Comparison of ENCODE assay signal across 8 cellular contexts in genomic region chr5:180313677-180314076, GRCh38. TPM values are rescaled to one million over a fixed set of nuclear protein-coding genes. Genes with fewer than 3 reads are reported as not detected.
DNase-seq lines count a peak whose midpoint lies in the region; ATAC-seq, FAIRE-seq and TF ChIP-seq lines count a peak whose summit lies in the region.

No MANE protein-coding gene starts in this region.

- H3K9me3 ChIP-seq in small intestine (ENCODE audit: control insufficient read depth, low read depth): no peaks in the 10 kb centered on the region
- no peaks in the 10 kb centered on the region for H3K9me3 ChIP-seq in tibial nerve

- H3K27me3 ChIP-seq in HL-60 (ENCODE audit: insufficient read depth, poor library complexity, severe bottlenecking) (no peaks in the 10 kb centered on the region), small intestine (ENCODE audit: control insufficient read depth in 2 of 2, insufficient read depth in 2 of 2, low read length in 2 of 2) (no peaks in the 10 kb centered on the region), tibial nerve (no peaks in the 10 kb centered on the region)

- 62 to 94% (median 64%) methylated on average over 33 to 40 of the region's 40 CpGs for WGBS in small intestine, 3 donors
- 95 to 97% methylated on average over 40 of the region's 40 CpGs for WGBS in tibial nerve, 2 donors

- H3K4me3 ChIP-seq in HL-60 (replicated peaks; ENCODE audit: insufficient read depth, low read length) (peak overlapping the region; percentile 31), small intestine (ENCODE audit: low read depth in 1 of 2, low read length in 2 of 2) (peak overlapping the region in 1 of 2 donors; percentile 28), tibial nerve (no peak overlapping the region)

- H3K36me3 ChIP-seq in small intestine (ENCODE audit: control insufficient read depth in 2 of 2, insufficient read depth in 2 of 2, low read length in 2 of 2) (no peaks in the 10 kb centered on the region), tibial nerve (peaks cover 0 to 80% (median 0%) of the 10 kb centered on the region in 3 donors)

- TF ChIP-seq POLR2A in tibial nerve (IDR thresholded peaks at IDR 0.05): no peak

- TF ChIP-seq CTCF in HL-60 (IDR thresholded peaks at IDR 0.05; ENCODE audit: insufficient read depth, low read length) (no peak), tibial nerve (IDR thresholded peaks at IDR 0.05) (no peak)

- peak; percentile 68 for DNase-seq in DMS153 (lab: John Stamatoyannopoulos, UW)
- DNase-seq in HL-60 (ENCODE audit: low read depth in 1 of 2, low spot score in 1 of 2): peak; percentile 38 to 75
- peak; percentile 40 for DNase-seq in activated CD4-positive, CD25-positive, alpha-beta regulatory T cell treated with anti-CD3 and anti-CD28 coated beads, Interleukin-2, amount 50 U/mL, for 16 hours (ENCODE audit: low read depth, low spot score)
- peak; percentile 56 for DNase-seq in foreskin melanocyte
- DNase-seq in small intestine: peak; percentile 68
- no peak for DNase-seq in tibial nerve (ENCODE audit: low spot score in 2 of 2)
- no peak for DNase-seq in urothelium cell line (ENCODE audit: low spot score)

- ATAC-seq in HG02759 (IDR thresholded peaks at IDR 0.05; ENCODE audit: unreplicated experiment): no peak

- H3K27ac ChIP-seq in HL-60 (replicated peaks) (no peak overlapping the region), small intestine (ENCODE audit: low read depth in 1 of 2, low read length in 1 of 2) (no peak overlapping the region), tibial nerve (no peak overlapping the region)

- no peak for TF ChIP-seq EP300 in tibial nerve (IDR thresholded peaks at IDR 0.05)

- H3K4me1 ChIP-seq in small intestine (ENCODE audit: control insufficient read depth in 2 of 2, insufficient read depth in 1 of 2, low read depth in 1 of 2, low read length in 1 of 2) (no peaks in the 10 kb centered on the region), tibial nerve (no peaks in the 10 kb centered on the region)

- FAIRE-seq in small intestine (lab: Jason Lieb, UNC) (no peak), urothelium cell line (lab: Jason Lieb, UNC) (no peak)

RNA-seq across cellular contexts. Expression of gene MAPK9, which starts 21.8 kb away (rescaled TPM):
- 10 to 100 TPM; 13.2 to 18.4 (median 13.9) TPM for polyA plus RNA-seq in small intestine
- total RNA-seq in tibial nerve: 10 to 100 TPM; 21.2 to 31.2 (median 27.5) TPM

RNA-seq across cellular contexts. Expression of gene GFPT2, which starts 39.5 kb away (rescaled TPM):
- 1 to 10 TPM in 2 of 3 donors, under 1 TPM in 1; 0.54 to 4.5 (median 1.1) TPM for polyA plus RNA-seq in small intestine
- 10 to 100 TPM; 36.1 to 64.5 (median 49.2) TPM for total RNA-seq in tibial nerve

Comparison
In these comparisons a context has a peak if more than half of its experiments do, and no peak if none do; other contexts are left out.
1. DNase-seq: peak in DMS153 (single experiment), HL-60 (2 of 2), activated CD4-positive, CD25-positive, alpha-beta regulatory T cell treated with anti-CD3 and anti-CD28 coated beads, Interleukin-2, amount 50 U/mL, for 16 hours (single experiment), foreskin melanocyte (single experiment) and small intestine (single experiment); none in tibial nerve (0 of 2) and urothelium cell line (single experiment).